ENCODE assay signal across 8 cellular contexts in the genomic region with DNA sequence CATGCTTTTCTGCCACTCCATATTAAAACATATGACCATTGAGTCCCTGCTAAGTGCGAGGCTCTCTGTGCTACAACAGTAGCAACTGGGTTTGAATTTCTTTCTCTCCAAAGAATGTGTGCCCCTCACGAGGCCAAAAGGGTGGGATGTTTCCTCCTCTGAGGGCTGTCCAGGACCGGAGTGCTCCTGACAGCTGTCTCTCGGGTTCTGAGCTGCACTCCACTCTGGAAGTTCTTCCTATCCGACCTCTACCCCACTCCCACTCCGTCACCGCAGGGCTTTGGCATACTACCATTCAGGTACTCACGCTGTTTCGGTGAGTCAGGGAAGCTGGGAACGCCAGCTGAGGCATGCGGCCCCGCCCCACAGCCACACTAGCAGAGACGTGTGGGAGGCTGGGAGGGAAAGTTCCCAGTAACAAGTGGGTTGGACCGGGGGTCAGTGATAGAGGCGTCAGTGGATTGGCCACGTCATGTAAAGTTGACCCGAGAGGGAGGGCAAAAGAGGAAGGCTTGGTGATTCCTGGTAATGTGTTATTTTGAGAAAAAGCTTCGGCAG. TPM values are rescaled to one million over a fixed set of nuclear protein-coding genes. Genes with fewer than 3 reads are reported as not detected.
A peak's percentile ranks its signal among the peaks of the same experiment; 100 is the strongest.
DNase-seq lines count a peak whose midpoint lies in the region; ATAC-seq and TF ChIP-seq lines count a peak whose summit lies in the region.

No MANE protein-coding gene starts in this region.

- ATAC-seq in activated CD8-positive, alpha-beta memory T cell treated with anti-CD3 and anti-CD28 coated beads, Interleukin-2, amount 10 ng/mL, durations not matched to agents 7 days and 5 days, result no peak
- ATAC-seq in stimulated activated memory B cell treated with anti-CD40 and anti-IgM and Interleukin-4, amounts not matched to agents 10 μg/mL and 1 μg/mL and 100 μg/mL, for 72 hours, result peak; percentile 56
- no peak for ATAC-seq in GM18870 (IDR thresholded peaks at IDR 0.05; ENCODE audit: unreplicated experiment)

- peak overlapping the region; percentile 98 for H3K27ac Mint-ChIP-seq in activated CD8-positive, alpha-beta memory T cell treated with anti-CD3 and anti-CD28 coated beads, Interleukin-2, amount 10 ng/mL, durations not matched to agents 7 days and 5 days
- peak overlapping the region; percentile 99 for H3K27ac Mint-ChIP-seq in stimulated activated memory B cell treated with anti-CD40 and anti-IgM and Interleukin-4, amounts not matched to agents 10 μg/mL and 1 μg/mL and 100 μg/mL, for 72 hours

- H3K4me3 Mint-ChIP-seq in activated CD8-positive, alpha-beta memory T cell treated with anti-CD3 and anti-CD28 coated beads, Interleukin-2, amount 10 ng/mL, durations not matched to agents 7 days and 5 days, result peak overlapping the region; percentile 97
- peak overlapping the region; percentile 97 for H3K4me3 Mint-ChIP-seq in stimulated activated memory B cell treated with anti-CD40 and anti-IgM and Interleukin-4, amounts not matched to agents 10 μg/mL and 1 μg/mL and 100 μg/mL, for 72 hours

- H3K4me1 Mint-ChIP-seq in activated CD8-positive, alpha-beta memory T cell treated with anti-CD3 and anti-CD28 coated beads, Interleukin-2, amount 10 ng/mL, durations not matched to agents 7 days and 5 days, result peaks cover 34% of the 10 kb centered on the region
- H3K4me1 Mint-ChIP-seq in stimulated activated memory B cell treated with anti-CD40 and anti-IgM and Interleukin-4, amounts not matched to agents 10 μg/mL and 1 μg/mL and 100 μg/mL, for 72 hours, result peaks cover 36% of the 10 kb centered on the region

- H3K4me3 ChIP-seq in BJ (ENCODE audit: low read depth, low read length) (peak overlapping the region; percentile 82), HEK293 (ENCODE audit: low read depth, low read length) (peak overlapping the region; percentile 58), mucosa of rectum (ENCODE audit: low read length in 2 of 2) (peak overlapping the region; percentile 86 to 97)

- no peaks in the 10 kb centered on the region for H3K9me3 Mint-ChIP-seq in activated CD8-positive, alpha-beta memory T cell treated with anti-CD3 and anti-CD28 coated beads, Interleukin-2, amount 10 ng/mL, durations not matched to agents 7 days and 5 days (ENCODE audit: low read depth)
- no peaks in the 10 kb centered on the region for H3K9me3 Mint-ChIP-seq in stimulated activated memory B cell treated with anti-CD40 and anti-IgM and Interleukin-4, amounts not matched to agents 10 μg/mL and 1 μg/mL and 100 μg/mL, for 72 hours

- POLR2A ChIA-PET in BJ (lab: Charles Lee), result interaction anchor here (0.7 kb wide), 1 partner anchor 1149 kb away, joined by 4 read pairs; a partner anchor contains a TSS
- POLR2A ChIA-PET in HEK293 (lab: Yijun Ruan, JAX), result interaction anchor here (0.6 to 2.2 kb wide), 6 partner anchors 8 to 70 kb away, joined by 4 to 13 read pairs (median 4); a partner anchor contains a TSS

- H3K27me3 ChIP-seq in BJ (ENCODE audit: control insufficient read depth, insufficient read depth, low read length) (peaks cover 1% of the 10 kb centered on the region; the same call in 1 of the 2 replicates), mucosa of rectum (ENCODE audit: control insufficient read depth in 2 of 2, insufficient read depth in 2 of 2, low read length in 2 of 2) (no peaks in the 10 kb centered on the region)

- H3K9me3 ChIP-seq in HEK293 (ENCODE audit: control insufficient read depth, insufficient read depth, low read depth, low read length), result no peaks in the 10 kb centered on the region
- H3K9me3 ChIP-seq in mucosa of rectum (ENCODE audit: control insufficient read depth in 2 of 2, low read length in 2 of 2), result no peaks in the 10 kb centered on the region

- CTCF ChIA-PET in BJ (lab: Yijun Ruan, JAX), result interaction anchor here (1.2 to 4.2 kb wide), 6 partner anchors 9 to 49 kb away, joined by 4 to 19 read pairs (median 11); a partner anchor contains a TSS
- CTCF ChIA-PET in HEK293 (lab: Yijun Ruan, JAX), result interaction anchor here (0.9 to 8.1 kb wide), 9 partner anchors 11 to 73 kb away, joined by 3 to 54 read pairs (median 4); a partner anchor contains a TSS
- CTCF ChIA-PET in activated CD8-positive, alpha-beta memory T cell treated with anti-CD3 and anti-CD28 coated beads, Interleukin-2, amount 10 ng/mL, durations not matched to agents 7 days and 5 days (lab: Charles Lee), result interaction anchor here (0.9 to 5.1 kb wide), 7 partner anchors 31 to 91 kb away, joined by 3 to 32 read pairs (median 6); a partner anchor contains a TSS

- peaks cover 11% of the 10 kb centered on the region for H3K36me3 Mint-ChIP-seq in activated CD8-positive, alpha-beta memory T cell treated with anti-CD3 and anti-CD28 coated beads, Interleukin-2, amount 10 ng/mL, durations not matched to agents 7 days and 5 days
- H3K36me3 Mint-ChIP-seq in stimulated activated memory B cell treated with anti-CD40 and anti-IgM and Interleukin-4, amounts not matched to agents 10 μg/mL and 1 μg/mL and 100 μg/mL, for 72 hours, result peaks cover 9% of the 10 kb centered on the region

- H3K27ac ChIP-seq in HEK293 (ENCODE audit: extremely low read depth, low read depth, low read length) (peak overlapping the region; percentile 88), mucosa of rectum (ENCODE audit: low read depth in 2 of 2, low read length in 2 of 2) (peak overlapping the region; percentile 97 to 100)

- peak overlapping the region; percentile 94 to 96 for H3K9ac ChIP-seq in mucosa of rectum (ENCODE audit: low read depth in 1 of 2, low read length in 2 of 2)

- H3K27me3 Mint-ChIP-seq in activated CD8-positive, alpha-beta memory T cell treated with anti-CD3 and anti-CD28 coated beads, Interleukin-2, amount 10 ng/mL, durations not matched to agents 7 days and 5 days, result peaks cover 5% of the 10 kb centered on the region
- H3K27me3 Mint-ChIP-seq in stimulated activated memory B cell treated with anti-CD40 and anti-IgM and Interleukin-4, amounts not matched to agents 10 μg/mL and 1 μg/mL and 100 μg/mL, for 72 hours, result peaks cover 10% of the 10 kb centered on the region

- H3K4me1 ChIP-seq in HEK293 (ENCODE audit: control insufficient read depth, insufficient read depth, low read length), result peaks cover 2% of the 10 kb centered on the region; the same call in 1 of the 2 replicates
- peaks cover 39 to 71% of the 10 kb centered on the region in 2 donors for H3K4me1 ChIP-seq in mucosa of rectum (ENCODE audit: control insufficient read depth in 2 of 2, insufficient read depth in 2 of 2, low read length in 2 of 2)

- no peak for TF ChIP-seq CTCF in BJ (IDR thresholded peaks at IDR 0.05; ENCODE audit: insufficient read depth, low read depth, low read length)
- TF ChIP-seq CTCF in HEK293 (tag by site-specific recombination; IDR thresholded peaks at IDR 0.05), result no peak

- DNase-seq in BJ (ENCODE audit: low read depth), result peak; percentile 80
- DNase-seq in NCI-H774 (lab: John Stamatoyannopoulos, UW), result peak; percentile 66
- peak; percentile 61 for DNase-seq in activated CD8-positive, alpha-beta memory T cell treated with anti-CD3 and anti-CD28 coated beads, Interleukin-2, amount 10 ng/mL, durations not matched to agents 7 days and 5 days
- peak; percentile 67 to 83 for DNase-seq in erythroblast (lab: John Stamatoyannopoulos, UW)

- TF ChIP-seq POLR2A in erythroblast (IDR thresholded peaks at IDR 0.05; ENCODE audit: low read length), result no peak

- H3K36me3 ChIP-seq in BJ (ENCODE audit: control insufficient read depth, insufficient read depth, low read length), result peaks cover 5% of the 10 kb centered on the region
- peaks cover 3 to 55% of the 10 kb centered on the region in 2 experiments; a peak in 2 of 3 replicates for H3K36me3 ChIP-seq in HEK293 (ENCODE audit: control insufficient read depth in 2 of 2, insufficient read depth in 1 of 2, low read length in 2 of 2)
- peaks cover 25 to 28% of the 10 kb centered on the region in 2 donors for H3K36me3 ChIP-seq in mucosa of rectum (ENCODE audit: control insufficient read depth in 2 of 2, insufficient read depth in 2 of 2, low read length in 2 of 2)

TF ChIP-seq in HEK293, 187 proteins besides CTCF, POLR2A, EP300 and RAD21 (continues in another document):
- TF ChIP-seq ZNF48 (tag by site-specific recombination; IDR thresholded peaks at IDR 0.05) (no peak), ZNF768 (tag by site-specific recombination; IDR thresholded peaks at IDR 0.05) (no peak), ZNF423 (tag by site-specific recombination; IDR thresholded peaks at IDR 0.05) (no peak), ZNF654 (tag by site-specific recombination; IDR thresholded peaks at IDR 0.05; ENCODE audit: low read depth) (no peak), ZNF341 (tag by site-specific recombination; IDR thresholded peaks at IDR 0.05; ENCODE audit: low read depth) (peak; percentile 11; the same call in 1 of the 2 replicates), ZNF19 (tag by site-specific recombination; IDR thresholded peaks at IDR 0.05; ENCODE audit: low read depth) (no peak), ZNF707 (tag by site-specific recombination; IDR thresholded peaks at IDR 0.05) (no peak)

RNA-seq across cellular contexts. Expression of a gene that starts 0.7 kb away (rescaled TPM):
- 39.5 and 47.4 TPM in 2 replicates for polyA plus RNA-seq in BJ (2011; rRNA removed)
- polyA minus RNA-seq in BJ (2011; rRNA and poly(A)+ RNA removed), result 20.7 and 33.1 TPM in 2 replicates
- total RNA-seq in activated CD8-positive, alpha-beta memory T cell treated with anti-CD3 and anti-CD28 coated beads, Interleukin-2, amount 10 ng/mL, durations not matched to agents 7 days and 5 days, result 10 to 100 TPM; 39.8 to 41.2 TPM

RNA-seq across cellular contexts. Expression of a gene that starts 5.4 kb away (rescaled TPM):
- polyA plus RNA-seq in BJ (2011; rRNA removed), result 28.0 and 34.1 TPM in 2 replicates
- 8.4 and 11.8 TPM in 2 replicates for polyA minus RNA-seq in BJ (2011; rRNA and poly(A)+ RNA removed)
- 10 to 100 TPM; 54.2 to 57.0 TPM for total RNA-seq in activated CD8-positive, alpha-beta memory T cell treated with anti-CD3 and anti-CD28 coated beads, Interleukin-2, amount 10 ng/mL, durations not matched to agents 7 days and 5 days

RNA-seq across cellular contexts. Expression of a gene that starts 7.3 kb away (rescaled TPM):
- polyA plus RNA-seq in BJ (2011; rRNA removed), result 1.1 and 1.6 TPM in 2 replicates
- polyA minus RNA-seq in BJ (2011; rRNA and poly(A)+ RNA removed), result 0.31 and 1.00 TPM in 2 replicates
- not detected for total RNA-seq in activated CD8-positive, alpha-beta memory T cell treated with anti-CD3 and anti-CD28 coated beads, Interleukin-2, amount 10 ng/mL, durations not matched to agents 7 days and 5 days

RNA-seq across cellular contexts. Expression of a gene that starts 38.2 kb away (rescaled TPM):
- 211 and 225 TPM in 2 replicates for polyA plus RNA-seq in BJ (2011; rRNA removed)
- 235 and 300 TPM in 2 replicates for polyA minus RNA-seq in BJ (2011; rRNA and poly(A)+ RNA removed)
- total RNA-seq in activated CD8-positive, alpha-beta memory T cell treated with anti-CD3 and anti-CD28 coated beads, Interleukin-2, amount 10 ng/mL, durations not matched to agents 7 days and 5 days, result 100 to 1,000 TPM; 166 to 177 TPM

RNA-seq across cellular contexts. Expression of a gene that starts 38.7 kb away (rescaled TPM):
- 3.5 and 5.4 TPM in 2 replicates for polyA plus RNA-seq in BJ (2011; rRNA removed)
- 5.8 and 7.3 TPM in 2 replicates for polyA minus RNA-seq in BJ (2011; rRNA and poly(A)+ RNA removed)
- total RNA-seq in activated CD8-positive, alpha-beta memory T cell treated with anti-CD3 and anti-CD28 coated beads, Interleukin-2, amount 10 ng/mL, durations not matched to agents 7 days and 5 days, result 10 to 100 TPM; 11.2 to 16.1 TPM
